ENCODE assay signal across 28 cellular contexts in the genomic region with DNA sequence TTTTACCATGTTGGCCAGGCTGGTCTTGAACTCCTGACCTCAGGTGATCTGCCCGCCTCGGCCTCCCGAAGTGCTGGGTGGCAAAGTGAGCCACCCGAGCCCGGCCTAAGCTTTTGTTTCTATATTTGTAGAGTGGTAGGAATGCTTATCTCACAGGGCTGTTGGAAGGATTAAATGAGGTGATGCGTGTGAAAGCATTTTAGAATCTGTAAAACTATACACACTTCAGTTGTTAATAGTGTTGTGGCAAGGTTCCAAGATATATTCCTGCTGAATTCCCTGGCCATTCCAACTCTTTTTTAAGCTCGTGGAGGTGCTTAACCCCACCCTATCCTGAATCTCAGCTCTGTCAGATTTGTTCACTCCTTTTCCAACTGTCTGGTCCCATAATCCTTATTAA.
DNase-seq lines count a peak whose midpoint lies in the region; ATAC-seq, FAIRE-seq and TF ChIP-seq lines count a peak whose summit lies in the region.
"Had no signal": no experiment of that assay in that cellular context is flagged by ENCODE, and none has a peak within 500 bp of the region (broad histone marks: within the 10 kb centered on the region; RNA-seq: fewer than 3 reads in every experiment).

No MANE protein-coding gene starts in this region.

- TF ChIP-seq CTCF in heart left ventricle (IDR thresholded peaks at IDR 0.05) (no peak), right lobe of liver (IDR thresholded peaks at IDR 0.05) (no peak), brain microvascular endothelial cell (IDR thresholded peaks at IDR 0.05; ENCODE audit: low read depth, low read length, missing control alignments) (no peak)

- H3K4me1 ChIP-seq in heart left ventricle (peaks cover 0 to 16% (median 0%) of the 10 kb centered on the region in 12 donors), right lobe of liver (peaks cover 0 to 47% (median 3%) of the 10 kb centered on the region in 4 donors)

- H3K27me3 ChIP-seq in heart left ventricle (no peaks in the 10 kb centered on the region), right lobe of liver (no peaks in the 10 kb centered on the region), brain microvascular endothelial cell (replicated peaks) (no peaks in the 10 kb centered on the region)
- H3K27me3 ChIP-seq: BLaER1 treated with 17β-estradiol and CSF1 and Interleukin-3, amounts not matched to agents 10 nM and 100 nM had no signal

- no peaks in the 10 kb centered on the region for H3K36me3 ChIP-seq in heart left ventricle
- H3K36me3 ChIP-seq in right lobe of liver: no peaks in the 10 kb centered on the region
- H3K36me3 ChIP-seq in brain microvascular endothelial cell (replicated peaks): no peaks in the 10 kb centered on the region
- H3K36me3 ChIP-seq: BLaER1 treated with 17β-estradiol and CSF1 and Interleukin-3, amounts not matched to agents 10 nM and 100 nM had no signal

- TF ChIP-seq POLR2A in heart left ventricle (IDR thresholded peaks at IDR 0.05): no peak
- TF ChIP-seq POLR2A in GM12892 (IDR thresholded peaks at IDR 0.05; ENCODE audit: low read depth, low read length): no peak
- no peak for TF ChIP-seq POLR2A in right lobe of liver (IDR thresholded peaks at IDR 0.05)

- intact Hi-C loops in Right ventricle myocardium superior (cut with DNase I): no loop called here
- intact Hi-C loops in heart left ventricle (cut with DNase I): loop anchor here in 2 of 10 donors (5.0 to 10.0 kb wide), 4 partner anchors 90 to 397 kb away; a partner anchor contains a TSS
- intact Hi-C loops in right lobe of liver (cut with DNase I): no loop called here

- no peak for DNase-seq in Right ventricle myocardium superior
- no peak for DNase-seq in heart left ventricle
- no peak for DNase-seq in GM12892 (ENCODE audit: insufficient read length)
- DNase-seq in NCI-H524 treated with DMSO at 0.1 percent for 48 hours (lab: John Stamatoyannopoulos, UW): peak; percentile 94
- DNase-seq in right lobe of liver: no peak
- DNase-seq in frontal cortex (ENCODE audit: low spot score in 2 of 2): no peak
- DNase-seq in foreskin melanocyte: no peak
- no peak for DNase-seq in brain microvascular endothelial cell
- DNase-seq: AML-193; CD4-positive, alpha-beta T cell; DMS53; EL; GDM1; Kasumi-1; NCI-H1092 treated with DMSO at 0.1 percent for 48 hours; NCI-H1436; NCI-H187; NCI-H2081 treated with DMSO at 0.1 percent for 48 hours; NCI-H2227 treated with DMSO at 0.1 percent for 48 hours; NK-92 treated with Interleukin-12 subunit alpha and Interleukin-12 subunit beta, amount 100 ng/mL, for 24 hours; PC-9; RPMI8226; SHP77 treated with DMSO at 0.1 percent for 48 hours; T-helper 1 cell had no signal

- peak; percentile 18 for ATAC-seq in Right ventricle myocardium superior (ENCODE audit: poor library complexity)
- no peak for ATAC-seq in heart left ventricle
- no peak for ATAC-seq in right lobe of liver
- ATAC-seq: HCT116 had no signal

- no peak overlapping the region for H3K27ac ChIP-seq in heart left ventricle
- H3K27ac ChIP-seq in right lobe of liver: peak overlapping the region in 2 of 3 donors; percentile 13 to 44
- H3K27ac ChIP-seq in brain microvascular endothelial cell: no peak overlapping the region
- H3K27ac ChIP-seq: PC-9 had no signal

- 31 to 54% (median 43%) methylated on average over 7 of the region's 7 CpGs for WGBS in heart left ventricle, 4 donors
- 54% methylated on average over 7 of the region's 7 CpGs for WGBS in right lobe of liver (ENCODE audit: insufficient coverage, low coverage, low lambda C conversion rate, missing lambda C conversion rate)

- H3K9me3 ChIP-seq in heart left ventricle (no peaks in the 10 kb centered on the region), right lobe of liver (no peaks in the 10 kb centered on the region)
- H3K9me3 ChIP-seq: BLaER1 treated with 17β-estradiol and CSF1 and Interleukin-3, amounts not matched to agents 10 nM and 100 nM had no signal

- FAIRE-seq in GM12892 (lab: Jason Lieb, UNC) (peak; percentile 5), frontal cortex (lab: Jason Lieb, UNC) (no peak)
- FAIRE-seq: A204.1, D721Med had no signal

- H3K4me3 ChIP-seq in heart left ventricle (no peak overlapping the region), right lobe of liver (no peak overlapping the region), brain microvascular endothelial cell (ENCODE audit: low read depth, low read length) (no peak overlapping the region)
- H3K4me3 ChIP-seq: BLaER1 treated with 17β-estradiol and CSF1 and Interleukin-3, amounts not matched to agents 10 nM and 100 nM; PC-9 had no signal

- in situ Hi-C loops in brain microvascular endothelial cell (cut with HindIII; ENCODE audit: low pct_ligation_motif_present, low sequenced_read_pairs): no loop called here

Comparison
In these comparisons a context has a peak if more than half of its experiments do, and no peak if none do; other contexts are left out.
1. H3K27ac ChIP-seq: peak in right lobe of liver (2 of 3); none in heart left ventricle (0 of 12) and brain microvascular endothelial cell (single experiment).